2 cellular contexts compared by ENCODE assay signal in the genomic region with DNA sequence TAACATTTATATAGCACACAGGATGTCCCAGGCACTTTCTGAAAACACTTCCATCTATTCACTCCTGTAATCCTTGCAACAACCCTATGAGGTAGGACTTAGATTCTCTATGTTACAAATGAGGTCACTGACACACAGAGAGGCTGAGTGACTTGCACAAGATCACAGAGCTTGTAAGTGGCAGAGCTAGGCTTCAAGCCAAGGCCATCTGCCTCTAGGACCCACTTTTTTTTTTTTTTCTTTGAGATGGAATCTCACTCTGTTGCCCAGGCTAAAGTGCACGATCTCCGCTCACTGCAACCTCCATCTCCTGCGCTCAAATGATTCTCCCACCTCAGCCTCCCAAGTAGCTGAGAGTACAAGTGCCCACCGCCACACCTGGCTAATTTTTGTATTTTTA.
A peak's percentile ranks its signal among the peaks of the same experiment; 100 is the strongest.
TF ChIP-seq lines count a peak whose summit lies in the region.

No MANE protein-coding gene starts in this region.

TF ChIP-seq in HepG2, 621 proteins besides CTCF, POLR2A, EP300 and RAD21:
- TF ChIP-seq, protein P1, sequence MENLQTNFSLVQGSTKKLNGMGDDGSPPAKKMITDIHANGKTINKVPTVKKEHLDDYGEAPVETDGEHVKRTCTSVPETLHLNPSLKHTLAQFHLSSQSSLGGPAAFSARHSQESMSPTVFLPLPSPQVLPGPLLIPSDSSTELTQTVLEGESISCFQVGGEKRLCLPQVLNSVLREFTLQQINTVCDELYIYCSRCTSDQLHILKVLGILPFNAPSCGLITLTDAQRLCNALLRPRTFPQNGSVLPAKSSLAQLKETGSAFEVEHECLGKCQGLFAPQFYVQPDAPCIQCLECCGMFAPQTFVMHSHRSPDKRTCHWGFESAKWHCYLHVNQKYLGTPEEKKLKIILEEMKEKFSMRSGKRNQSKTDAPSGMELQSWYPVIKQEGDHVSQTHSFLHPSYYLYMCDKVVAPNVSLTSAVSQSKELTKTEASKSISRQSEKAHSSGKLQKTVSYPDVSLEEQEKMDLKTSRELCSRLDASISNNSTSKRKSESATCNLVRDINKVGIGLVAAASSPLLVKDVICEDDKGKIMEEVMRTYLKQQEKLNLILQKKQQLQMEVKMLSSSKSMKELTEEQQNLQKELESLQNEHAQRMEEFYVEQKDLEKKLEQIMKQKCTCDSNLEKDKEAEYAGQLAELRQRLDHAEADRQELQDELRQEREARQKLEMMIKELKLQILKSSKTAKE (CRISPR knock-in tag; IDR thresholded peaks at IDR 0.05; ENCODE audit: borderline replicate concordance) = no peak
- TF ChIP-seq, protein P2, sequence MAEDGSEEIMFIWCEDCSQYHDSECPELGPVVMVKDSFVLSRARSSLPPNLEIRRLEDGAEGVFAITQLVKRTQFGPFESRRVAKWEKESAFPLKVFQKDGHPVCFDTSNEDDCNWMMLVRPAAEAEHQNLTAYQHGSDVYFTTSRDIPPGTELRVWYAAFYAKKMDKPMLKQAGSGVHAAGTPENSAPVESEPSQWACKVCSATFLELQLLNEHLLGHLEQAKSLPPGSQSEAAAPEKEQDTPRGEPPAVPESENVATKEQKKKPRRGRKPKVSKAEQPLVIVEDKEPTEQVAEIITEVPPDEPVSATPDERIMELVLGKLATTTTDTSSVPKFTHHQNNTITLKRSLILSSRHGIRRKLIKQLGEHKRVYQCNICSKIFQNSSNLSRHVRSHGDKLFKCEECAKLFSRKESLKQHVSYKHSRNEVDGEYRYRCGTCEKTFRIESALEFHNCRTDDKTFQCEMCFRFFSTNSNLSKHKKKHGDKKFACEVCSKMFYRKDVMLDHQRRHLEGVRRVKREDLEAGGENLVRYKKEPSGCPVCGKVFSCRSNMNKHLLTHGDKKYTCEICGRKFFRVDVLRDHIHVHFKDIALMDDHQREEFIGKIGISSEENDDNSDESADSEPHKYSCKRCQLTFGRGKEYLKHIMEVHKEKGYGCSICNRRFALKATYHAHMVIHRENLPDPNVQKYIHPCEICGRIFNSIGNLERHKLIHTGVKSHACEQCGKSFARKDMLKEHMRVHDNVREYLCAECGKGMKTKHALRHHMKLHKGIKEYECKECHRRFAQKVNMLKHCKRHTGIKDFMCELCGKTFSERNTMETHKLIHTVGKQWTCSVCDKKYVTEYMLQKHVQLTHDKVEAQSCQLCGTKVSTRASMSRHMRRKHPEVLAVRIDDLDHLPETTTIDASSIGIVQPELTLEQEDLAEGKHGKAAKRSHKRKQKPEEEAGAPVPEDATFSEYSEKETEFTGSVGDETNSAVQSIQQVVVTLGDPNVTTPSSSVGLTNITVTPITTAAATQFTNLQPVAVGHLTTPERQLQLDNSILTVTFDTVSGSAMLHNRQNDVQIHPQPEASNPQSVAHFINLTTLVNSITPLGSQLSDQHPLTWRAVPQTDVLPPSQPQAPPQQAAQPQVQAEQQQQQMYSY (CRISPR knock-in tag; IDR thresholded peaks at IDR 0.05) = no peak
- TF ChIP-seq ZNF768 (CRISPR knock-in tag; IDR thresholded peaks at IDR 0.05) (peak; percentile 83; the same call in 1 of the 2 replicates), ZNF382 (CRISPR knock-in tag; IDR thresholded peaks at IDR 0.05; ENCODE audit: borderline replicate concordance) (no peak), ZNF121 (CRISPR knock-in tag; IDR thresholded peaks at IDR 0.05) (peak; percentile 32), MTA3 (CRISPR knock-in tag; IDR thresholded peaks at IDR 0.05) (no peak)

TF ChIP-seq in GM12878, 131 proteins besides CTCF, POLR2A, EP300 and RAD21:
- TF ChIP-seq KAT2A (conservative IDR thresholded peaks at IDR 0.05; ENCODE audit: control insufficient read depth, low read depth, low read length) (no peak), ZNF622 (IDR thresholded peaks at IDR 0.05) (no peak), MTA2 (IDR thresholded peaks at IDR 0.05; ENCODE audit: low read depth) (no peak), ZNF274 (IDR thresholded peaks at IDR 0.05; ENCODE audit: insufficient read depth, insufficient read length) (no peak), KDM1A (IDR thresholded peaks at IDR 0.05; ENCODE audit: borderline replicate concordance) (no peak), CBFB (IDR thresholded peaks at IDR 0.05; ENCODE audit: low read depth) (no peak), SRF (IDR thresholded peaks at IDR 0.05; ENCODE audit: low read depth in 2 of 2, low read length in 2 of 2) (no peak), ESRRA (IDR thresholded peaks at IDR 0.05; ENCODE audit: low read length) (no peak), POLR2AphosphoS2 (IDR thresholded peaks at IDR 0.05; ENCODE audit: low read depth, low read length) (no peak), NR2C2 (IDR thresholded peaks at IDR 0.05; ENCODE audit: borderline replicate concordance, control insufficient read depth, insufficient read length, low read depth) (no peak), ZNF217 (IDR thresholded peaks at IDR 0.05) (no peak), CBX5 (IDR thresholded peaks at IDR 0.05; ENCODE audit: low read depth) (no peak), ZZZ3 (IDR thresholded peaks at IDR 0.05; ENCODE audit: control insufficient read depth, insufficient read length, low read depth) (no peak), SUZ12 (IDR thresholded peaks at IDR 0.05; ENCODE audit: unreplicated experiment) (no peak), NFIC (IDR thresholded peaks at IDR 0.05; ENCODE audit: low read depth, low read length) (no peak), SUPT20H (IDR thresholded peaks at IDR 0.05; ENCODE audit: borderline replicate concordance, control insufficient read depth, low read depth, low read length) (no peak)
